ENCODE assay signal across 21 cellular contexts in genomic region chrX:108171671-108172070, GRCh38.
DNase-seq lines count a peak whose midpoint lies in the region; FAIRE-seq and TF ChIP-seq lines count a peak whose summit lies in the region.
"Had no signal": no experiment of that assay in that cellular context is flagged by ENCODE, and none has a peak within 500 bp of the region (broad histone marks: within the 10 kb centered on the region; RNA-seq: fewer than 3 reads in every experiment).

No MANE protein-coding gene starts in this region.

- H3K4me3 ChIP-seq in endothelial cell of umbilical vein (replicated peaks in 1 of 3; ENCODE audit: insufficient read depth in 1 of 3, low read depth in 1 of 3, low read length in 3 of 3) (no peak overlapping the region), transverse colon (no peak overlapping the region)
- H3K4me3 ChIP-seq: A549; BLaER1 treated with 17β-estradiol and CSF1 and Interleukin-3, amounts not matched to agents 10 nM and 100 nM had no signal

- in situ Hi-C loops in transverse colon (cut with MboI; ENCODE audit: low pct_ligation_motif_present in 1 of 4, low pct_unique_long_range_greater_than_20kb in 1 of 4, low sequenced_read_pairs in 3 of 4) = no loop called here

- POLR2A ChIA-PET in endothelial cell of umbilical vein (lab: Charles Lee) = no interaction called here

- TF ChIP-seq POLR2A in endothelial cell of umbilical vein (IDR thresholded peaks at IDR 0.05; ENCODE audit: low read depth, low read length) (no peak), transverse colon (IDR thresholded peaks at IDR 0.05) (no peak)

- H3K9ac ChIP-seq in endothelial cell of umbilical vein (replicated peaks; ENCODE audit: extremely low read depth, insufficient read depth, low read length) = no peak overlapping the region
- H3K9ac ChIP-seq: BLaER1 treated with 17β-estradiol and CSF1 and Interleukin-3, amounts not matched to agents 10 nM and 100 nM had no signal

- DNase-seq in RPMI7951 (ENCODE audit: low read depth) (peak; percentile 53), endothelial cell of umbilical vein (ENCODE audit: low read depth, low spot score) (no peak), myocyte (ENCODE audit: low read depth) (peak; percentile 58), transverse colon (no peak), iPS-NIHi11 (ENCODE audit: low spot score) (no peak)
- no peak for DNase-seq in stimulated activated naive CD4-positive, alpha-beta T cell treated with Interleukin-2 at 50 U/mL for 16 hours (lab: John Stamatoyannopoulos, UW)
- DNase-seq: AML-193; Caco-2; Calu3; CD4-positive, alpha-beta T cell; CD8-positive, alpha-beta T cell; DMS79 treated with DMSO at 0.1 percent for 48 hours; GF-D8 had no signal

- H3K27ac ChIP-seq in endothelial cell of umbilical vein (ENCODE audit: insufficient read depth, low read depth, low read length) (no peak overlapping the region), transverse colon (no peak overlapping the region)
- H3K27ac ChIP-seq: 22Rv1; A549; BLaER1 treated with 17β-estradiol and CSF1 and Interleukin-3, amounts not matched to agents 10 nM and 100 nM; C4-2B had no signal

- H3K27me3 ChIP-seq in endothelial cell of umbilical vein (ENCODE audit: control insufficient read depth in 2 of 2, insufficient read depth in 2 of 2, low read length in 2 of 2) (no peaks in the 10 kb centered on the region), transverse colon (no peaks in the 10 kb centered on the region)

- dilution Hi-C loops in endothelial cell of umbilical vein (cut with MboI; ENCODE audit: extremely low pct_ligation_motif_present, low sequenced_read_pairs) = no loop called here

- no peak overlapping the region for H3K4me2 ChIP-seq in endothelial cell of umbilical vein (ENCODE audit: insufficient read depth, low read length)
- H3K4me2 ChIP-seq: A549; BLaER1 treated with 17β-estradiol and CSF1 and Interleukin-3, amounts not matched to agents 10 nM and 100 nM had no signal

- H3K36me3 ChIP-seq in endothelial cell of umbilical vein (ENCODE audit: control insufficient read depth in 2 of 2, extremely low read depth in 1 of 2, insufficient read depth in 2 of 2, low read length in 2 of 2) = no peaks in the 10 kb centered on the region
- no peaks in the 10 kb centered on the region for H3K36me3 ChIP-seq in transverse colon
- H3K36me3 ChIP-seq: BLaER1 treated with 17β-estradiol and CSF1 and Interleukin-3, amounts not matched to agents 10 nM and 100 nM had no signal

- no peak overlapping the region for H2AFZ ChIP-seq in endothelial cell of umbilical vein (ENCODE audit: low read depth, low read length)

- TF ChIP-seq EP300 in transverse colon (IDR thresholded peaks at IDR 0.05; ENCODE audit: low read depth) = no peak

- no peak for TF ChIP-seq CTCF in endothelial cell of umbilical vein (IDR thresholded peaks at IDR 0.05; ENCODE audit: extremely low read depth in 1 of 2, insufficient read depth in 1 of 2, low read depth in 1 of 2, low read length in 2 of 2)
- TF ChIP-seq CTCF in transverse colon (IDR thresholded peaks at IDR 0.05) = no peak

- H4K20me1 ChIP-seq in endothelial cell of umbilical vein (replicated peaks; ENCODE audit: control insufficient read depth, extremely low read depth, insufficient read depth, low read length) = no peaks in the 10 kb centered on the region

- peak; percentile 80 for FAIRE-seq in endothelial cell of umbilical vein (lab: Jason Lieb, UNC)
- FAIRE-seq: D721Med, G401.6, GM12891, GM19239 had no signal

- H3K9me1 ChIP-seq in endothelial cell of umbilical vein (replicated peaks; ENCODE audit: control insufficient read depth, extremely low read depth, insufficient read depth, low read length) = no peaks in the 10 kb centered on the region

- CTCF ChIA-PET in endothelial cell of umbilical vein (lab: Charles Lee) = no interaction called here

- no peaks in the 10 kb centered on the region for H3K79me2 ChIP-seq in endothelial cell of umbilical vein (ENCODE audit: control insufficient read depth, insufficient read depth, low read length)

- WGBS in transverse colon (ENCODE audit: low coverage in 1 of 2), 2 donors = 96% methylated on average over 4 of the region's 4 CpGs; no CpG with 5 or more reads in 1 of the 2 donors

- BruUV-seq in endothelial cell of umbilical vein (replicated peaks; lab: Mats Ljungman, UMichigan) = no TSS peak

- H3K4me1 ChIP-seq in endothelial cell of umbilical vein (ENCODE audit: control insufficient read depth, extremely low read depth, insufficient read depth, low read length) (peaks cover 7% of the 10 kb centered on the region), transverse colon (no peaks in the 10 kb centered on the region)
- H3K4me1 ChIP-seq: BLaER1 treated with 17β-estradiol and CSF1 and Interleukin-3, amounts not matched to agents 10 nM and 100 nM; Caco-2 had no signal

- intact Hi-C loops in endothelial cell of umbilical vein (cut with micrococcal nuclease) (no loop called here), transverse colon (cut with DNase I; ENCODE audit: low total_unique reads) (loop anchor here (1.0 kb wide), 1 partner anchor 42 kb away; no protein-coding TSS in a partner anchor)

- no peaks in the 10 kb centered on the region for H3K9me3 ChIP-seq in endothelial cell of umbilical vein (replicated peaks; ENCODE audit: control insufficient read depth, insufficient read depth, low read length)
- H3K9me3 ChIP-seq in transverse colon = no peaks in the 10 kb centered on the region
- H3K9me3 ChIP-seq: A549, Caco-2 had no signal

TF ChIP-seq in endothelial cell of umbilical vein, 7 proteins besides CTCF, POLR2A, EP300 and RAD21:
- no peak for TF ChIP-seq MYC (IDR thresholded peaks at IDR 0.05; ENCODE audit: low read depth, low read length)
- no peak for TF ChIP-seq MAX (IDR thresholded peaks at IDR 0.05; ENCODE audit: insufficient read depth, insufficient read length)
- no peak for TF ChIP-seq EZH2 (IDR thresholded peaks at IDR 0.05; ENCODE audit: borderline replicate concordance, low read depth, low read length, severe bottlenecking)
- TF ChIP-seq POLR2AphosphoS5 (IDR thresholded peaks at IDR 0.05; ENCODE audit: insufficient read depth, low read depth, low read length) = no peak
- no peak for TF ChIP-seq JUN (IDR thresholded peaks at IDR 0.05; ENCODE audit: borderline replicate concordance, insufficient read depth, insufficient read length, low read depth)
- no peak for TF ChIP-seq GATA2 (IDR thresholded peaks at IDR 0.05; ENCODE audit: insufficient read depth, insufficient read length, low read depth, low read length)
- TF ChIP-seq FOS (IDR thresholded peaks at IDR 0.05; ENCODE audit: borderline replicate concordance, insufficient read depth, low read length) = no peak

Comparison
In these comparisons a context has a peak if more than half of its experiments do, and no peak if none do; other contexts are left out.
1. DNase-seq: peak in RPMI7951 (single experiment) and myocyte (single experiment); none in endothelial cell of umbilical vein (single experiment), transverse colon (single experiment), iPS-NIHi11 (single experiment) and stimulated activated naive CD4-positive, alpha-beta T cell treated with Interleukin-2 at 50 U/mL for 16 hours (single experiment).